ENCODE assay signal across 1 cellular context in the genomic region with DNA sequence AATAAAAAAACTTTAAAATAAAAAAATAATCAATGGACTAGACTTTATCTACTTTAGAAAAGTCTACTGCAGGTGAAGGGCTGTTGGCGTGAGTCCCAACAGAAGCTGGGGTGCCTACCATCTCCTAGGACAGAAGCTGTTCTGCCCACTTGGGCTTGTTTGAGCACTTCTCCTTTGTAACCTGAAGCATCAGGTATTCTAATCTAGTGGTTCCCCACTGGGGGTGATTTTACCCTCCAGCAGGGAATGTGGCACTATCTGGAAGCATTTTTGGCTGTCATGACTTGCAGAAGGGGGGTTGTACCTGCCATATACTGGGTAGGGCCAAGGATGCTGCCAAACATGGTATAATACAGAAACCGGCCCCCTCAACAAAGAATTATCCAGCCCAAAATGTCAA.
TF ChIP-seq lines count a peak whose summit lies in the region.

No MANE protein-coding gene starts in this region.

TF ChIP-seq in WTC11, 78 proteins besides CTCF, POLR2A, EP300 and RAD21 (continued from another document):
- no peak for TF ChIP-seq GRHL2 (CRISPR knock-in tag; IDR thresholded peaks at IDR 0.05; ENCODE audit: insufficient replicate concordance, severe bottlenecking)
- no peak for TF ChIP-seq CREB1 (CRISPR knock-in tag; IDR thresholded peaks at IDR 0.05)
- TF ChIP-seq NFATC4 (CRISPR knock-in tag; IDR thresholded peaks at IDR 0.05) = no peak
- TF ChIP-seq, protein P1, sequence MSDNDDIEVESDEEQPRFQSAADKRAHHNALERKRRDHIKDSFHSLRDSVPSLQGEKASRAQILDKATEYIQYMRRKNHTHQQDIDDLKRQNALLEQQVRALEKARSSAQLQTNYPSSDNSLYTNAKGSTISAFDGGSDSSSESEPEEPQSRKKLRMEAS (CRISPR knock-in tag; IDR thresholded peaks at IDR 0.05) = no peak
- TF ChIP-seq NR1H2 (CRISPR knock-in tag; IDR thresholded peaks at IDR 0.05) = no peak
- TF ChIP-seq, protein P2, sequence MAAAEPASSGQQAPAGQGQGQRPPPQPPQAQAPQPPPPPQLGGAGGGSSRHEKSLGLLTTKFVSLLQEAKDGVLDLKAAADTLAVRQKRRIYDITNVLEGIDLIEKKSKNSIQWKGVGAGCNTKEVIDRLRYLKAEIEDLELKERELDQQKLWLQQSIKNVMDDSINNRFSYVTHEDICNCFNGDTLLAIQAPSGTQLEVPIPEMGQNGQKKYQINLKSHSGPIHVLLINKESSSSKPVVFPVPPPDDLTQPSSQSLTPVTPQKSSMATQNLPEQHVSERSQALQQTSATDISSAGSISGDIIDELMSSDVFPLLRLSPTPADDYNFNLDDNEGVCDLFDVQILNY (CRISPR knock-in tag; IDR thresholded peaks at IDR 0.05) = no peak
